Comparison of ENCODE assay signal across 8 cellular contexts in genomic region chr4:122577808-122578781, GRCh38. TPM values are rescaled to one million over a fixed set of nuclear protein-coding genes. Genes with fewer than 3 reads are reported as not detected.
DNase-seq lines count a peak whose midpoint lies in the region; ATAC-seq and TF ChIP-seq lines count a peak whose summit lies in the region.

No MANE protein-coding gene starts in this region.

- no peaks in the 10 kb centered on the region for H3K27me3 Mint-ChIP-seq in activated naive CD4-positive, alpha-beta T cell treated with anti-CD3 and anti-CD28 coated beads for 36 hours (ENCODE audit: low read depth)

- H3K9me3 Mint-ChIP-seq in activated naive CD4-positive, alpha-beta T cell treated with anti-CD3 and anti-CD28 coated beads for 36 hours: peaks cover 4% of the 10 kb centered on the region

- H3K36me3 Mint-ChIP-seq in activated naive CD4-positive, alpha-beta T cell treated with anti-CD3 and anti-CD28 coated beads for 36 hours (ENCODE audit: low read depth): peaks cover 11% of the 10 kb centered on the region

- peaks cover 76% of the 10 kb centered on the region for H3K4me1 Mint-ChIP-seq in activated naive CD4-positive, alpha-beta T cell treated with anti-CD3 and anti-CD28 coated beads for 36 hours (ENCODE audit: low read depth)

- peak; percentile 88 for ATAC-seq in GM21367 (IDR thresholded peaks at IDR 0.05; ENCODE audit: unreplicated experiment)

- H3K9me3 ChIP-seq in left ventricle myocardium inferior (replicated peaks): peaks cover 3% of the 10 kb centered on the region

- H3K27ac ChIP-seq in left ventricle myocardium inferior (replicated peaks): no peak overlapping the region

- TF ChIP-seq CTCF in left ventricle myocardium inferior (IDR thresholded peaks at IDR 0.05; ENCODE audit: borderline replicate concordance): peak; percentile 74

- DNase-seq in EH (ENCODE audit: low read depth): peak; percentile 41
- peak; percentile 44 for DNase-seq in HPDE6-E6E7 (ENCODE audit: extremely low spot score)
- peak; percentile 24 for DNase-seq in SK-N-DZ (ENCODE audit: low spot score)
- DNase-seq in activated naive CD4-positive, alpha-beta T cell treated with anti-CD3 and anti-CD28 coated beads for 36 hours: peak; percentile 88
- DNase-seq in left ventricle myocardium inferior: no peak
- peak; percentile 56 for DNase-seq in stimulated activated CD4-positive, alpha-beta T cell treated with anti-CD3 and anti-CD28 coated beads, Interleukin-2, amount 100 ng/mL, for 4 hours (ENCODE audit: low read depth)
- DNase-seq in NCI-H774 (lab: John Stamatoyannopoulos, UW): no peak

- H3K27ac Mint-ChIP-seq in activated naive CD4-positive, alpha-beta T cell treated with anti-CD3 and anti-CD28 coated beads for 36 hours: peak overlapping the region; percentile 99

- H3K27me3 ChIP-seq in left ventricle myocardium inferior (ENCODE audit: low read depth): peaks cover 18% of the 10 kb centered on the region

- no peaks in the 10 kb centered on the region for H3K36me3 ChIP-seq in left ventricle myocardium inferior

- no peaks in the 10 kb centered on the region for H3K4me1 ChIP-seq in left ventricle myocardium inferior

- no peak overlapping the region for H3K4me3 ChIP-seq in left ventricle myocardium inferior

- intact Hi-C loops in activated naive CD4-positive, alpha-beta T cell treated with anti-CD3 and anti-CD28 coated beads for 36 hours (cut with micrococcal nuclease): loop anchor here (1.0 to 5.0 kb wide), 13 partner anchors 70 to 1207 kb away; partner anchors contain the start of genes BLTP1 and CCNA2
- intact Hi-C loops in left ventricle myocardium inferior (cut with micrococcal nuclease): no loop called here

- peak overlapping the region; percentile 65 for H3K4me3 Mint-ChIP-seq in activated naive CD4-positive, alpha-beta T cell treated with anti-CD3 and anti-CD28 coated beads for 36 hours

- CTCF ChIA-PET in activated naive CD4-positive, alpha-beta T cell treated with anti-CD3 and anti-CD28 coated beads for 36 hours (lab: Charles Lee): interaction anchor here (0.6 to 4.5 kb wide), 71 partner anchors 9 to 759 kb away, joined by 3 to 66 read pairs (median 4); partner anchors contain the start of gene IL2

RNA-seq across cellular contexts. Expression of gene IL21, which starts 42.8 kb away (rescaled TPM):
- polyA plus RNA-seq in SK-N-DZ (2014; cell fraction: cytosol; rRNA removed): not detected in 2 replicates
- not detected in 2 replicates for polyA plus RNA-seq in SK-N-DZ (2014; cell fraction: nucleus; rRNA removed)
- 10 to 100 TPM; 49.9 to 53.1 TPM for total RNA-seq in activated naive CD4-positive, alpha-beta T cell treated with anti-CD3 and anti-CD28 coated beads for 36 hours
- total RNA-seq in left ventricle myocardium inferior: not detected

Comparison
In these comparisons a context has a peak if more than half of its experiments do, and no peak if none do; other contexts are left out.
1. DNase-seq: peak in EH (single experiment), HPDE6-E6E7 (single experiment), SK-N-DZ (single experiment), activated naive CD4-positive, alpha-beta T cell treated with anti-CD3 and anti-CD28 coated beads for 36 hours (single experiment) and stimulated activated CD4-positive, alpha-beta T cell treated with anti-CD3 and anti-CD28 coated beads, Interleukin-2, amount 100 ng/mL, for 4 hours (single experiment); none in left ventricle myocardium inferior (single experiment) and NCI-H774 (single experiment).
2. RNA of gene IL21, which starts 42.8 kb away (total RNA-seq): 49.9 to 53.1 TPM in activated naive CD4-positive, alpha-beta T cell treated with anti-CD3 and anti-CD28 coated beads for 36 hours; not detected in left ventricle myocardium inferior (single experiment); every median in the first group is over 10 times any median in the second.